ENCODE assay signal across 16 cellular contexts in genomic region chr1:45976623-45977022, GRCh38.
DNase-seq lines count a peak whose midpoint lies in the region; TF ChIP-seq lines count a peak whose summit lies in the region.
"Had no signal": no experiment of that assay in that cellular context is flagged by ENCODE, and none has a peak within 500 bp of the region (broad histone marks: within the 10 kb centered on the region; RNA-seq: fewer than 3 reads in every experiment).

No MANE protein-coding gene starts in this region.

- DNase-seq in Caco-2 (no peak), NCI-H69 (lab: John Stamatoyannopoulos, UW) (peak; percentile 3), prostate gland (ENCODE audit: low spot score) (no peak), tibial nerve (ENCODE audit: low spot score in 2 of 2) (no peak), NCI-H146 (lab: John Stamatoyannopoulos, UW) (no peak)
- no peak for DNase-seq in stimulated activated CD4-positive, alpha-beta T cell treated with anti-CD3 and anti-CD28 coated beads, Interleukin-4, amount 100 ng/mL, for 24 hours
- DNase-seq: ACHN; CD4-positive, alpha-beta T cell; DMS153; DMS79; GDM1; HCEC 1CT; HFFc6 had no signal

- H3K27me3 ChIP-seq in Caco-2 (replicated peaks; ENCODE audit: control insufficient read depth, insufficient read depth, low read length) = no peaks in the 10 kb centered on the region
- H3K27me3 ChIP-seq in prostate gland (replicated peaks; ENCODE audit: insufficient read depth) = no peaks in the 10 kb centered on the region
- H3K27me3 ChIP-seq in tibial nerve = no peaks in the 10 kb centered on the region

- no peaks in the 10 kb centered on the region for H3K27me3 Mint-ChIP-seq in Caco-2 (ENCODE audit: insufficient read depth, unreplicated experiment)
- H3K27me3 Mint-ChIP-seq: CD4-positive, alpha-beta T cell; IgD-negative memory B cell had no signal

- H3K4me1 ChIP-seq in Caco-2 (peaks cover 30% of the 10 kb centered on the region), prostate gland (replicated peaks) (peaks cover 6% of the 10 kb centered on the region), tibial nerve (no peaks in the 10 kb centered on the region)

- POLR2A ChIA-PET in Caco-2 (lab: Charles Lee) = no interaction called here

- H3K9me3 ChIP-seq in Caco-2 (0 out of 2 replicates have a peak, but pooled peaks cover 3% of the 10 kb centered on the region), prostate gland (no peaks in the 10 kb centered on the region), tibial nerve (peaks cover 0 to 5% (median 2%) of the 10 kb centered on the region in 4 donors)

- WGBS in prostate gland = 69% methylated on average over 3 of the region's 3 CpGs
- 93 to 94% methylated on average over 3 of the region's 3 CpGs for WGBS in tibial nerve, 2 donors

- BruUV-seq in Caco-2 (replicated peaks; lab: Mats Ljungman, UMichigan) = no TSS peak

- H3K36me3 ChIP-seq in Caco-2 (ENCODE audit: control insufficient read depth, insufficient read depth, low read length) = no peaks in the 10 kb centered on the region
- no peaks in the 10 kb centered on the region for H3K36me3 ChIP-seq in prostate gland
- H3K36me3 ChIP-seq in tibial nerve = peaks cover 0 to 9% (median 0%) of the 10 kb centered on the region in 3 donors

- H3K4me1 Mint-ChIP-seq in Caco-2 (ENCODE audit: low read depth, unreplicated experiment) = peaks cover 10% of the 10 kb centered on the region
- H3K4me1 Mint-ChIP-seq: GM23338, IgD-negative memory B cell had no signal

- intact Hi-C loops in Caco-2 (cut with micrococcal nuclease; ENCODE audit: unreplicated experiment) (no loop called here), prostate gland (cut with DNase I) (loop anchor here (10.0 kb wide), 1 partner anchor 158 kb away; the partner anchor contains the start of gene PIK3R3)

- no peak overlapping the region for H3K4me3 Mint-ChIP-seq in Caco-2 (ENCODE audit: unreplicated experiment)
- H3K4me3 Mint-ChIP-seq: CD4-positive, alpha-beta T cell; GM23338; HFFc6; IgD-negative memory B cell had no signal

- H3K27ac Mint-ChIP-seq in Caco-2 (ENCODE audit: unreplicated experiment) = peak overlapping the region; percentile 37
- H3K27ac Mint-ChIP-seq: CD4-positive, alpha-beta T cell; GM23338; HFFc6 had no signal

- peaks cover 12% of the 10 kb centered on the region for H3K36me3 Mint-ChIP-seq in Caco-2 (ENCODE audit: insufficient read depth, unreplicated experiment)

- no peak for TF ChIP-seq EP300 in tibial nerve (IDR thresholded peaks at IDR 0.05)

- no peak overlapping the region for H3K4me3 ChIP-seq in Caco-2 (ENCODE audit: low read depth, low read length)
- no peak overlapping the region for H3K4me3 ChIP-seq in prostate gland
- no peak overlapping the region for H3K4me3 ChIP-seq in tibial nerve
- H3K4me3 ChIP-seq: GM23338 had no signal

- H3K27ac ChIP-seq in VCaP = peak overlapping the region; percentile 95
- peak overlapping the region; percentile 2 to 45 for H3K27ac ChIP-seq in prostate gland
- no peak overlapping the region for H3K27ac ChIP-seq in tibial nerve

- CTCF ChIA-PET in Caco-2 (lab: Charles Lee) = no interaction called here

- TF ChIP-seq CTCF in Caco-2 (IDR thresholded peaks at IDR 0.05; ENCODE audit: insufficient read depth in 1 of 2, low read depth in 1 of 2, low read length in 1 of 2, severe bottlenecking in 1 of 2, unreplicated experiment in 1 of 2) (no peak), VCaP (conservative IDR thresholded peaks at IDR 0.05) (no peak), prostate gland (IDR thresholded peaks at IDR 0.05) (no peak), tibial nerve (IDR thresholded peaks at IDR 0.05) (no peak)

- TF ChIP-seq POLR2A in prostate gland (IDR thresholded peaks at IDR 0.05) (no peak), tibial nerve (IDR thresholded peaks at IDR 0.05) (no peak)

- H3K9me3 Mint-ChIP-seq in Caco-2 (ENCODE audit: unreplicated experiment) = no peaks in the 10 kb centered on the region
- H3K9me3 Mint-ChIP-seq: CD4-positive, alpha-beta T cell; GM23338 had no signal

Comparison
In these comparisons a context has a peak if more than half of its experiments do, and no peak if none do; other contexts are left out.
1. H3K27ac ChIP-seq: peak in VCaP (single experiment) and prostate gland (2 of 2); none in tibial nerve (0 of 4).